Comparison of ENCODE assay signal across 2 cellular contexts in genomic region chr19:55095260-55096060, GRCh38.
TF ChIP-seq lines count a peak whose summit lies in the region.

No MANE protein-coding gene starts in this region.

TF ChIP-seq in HEK293T, 16 proteins besides CTCF, POLR2A, EP300 and RAD21:
- TF ChIP-seq FOXK2 (IDR thresholded peaks at IDR 0.05) = no peak
- TF ChIP-seq LEF1 (IDR thresholded peaks at IDR 0.05; ENCODE audit: borderline replicate concordance) = no peak
- no peak for TF ChIP-seq HDGF (IDR thresholded peaks at IDR 0.05; ENCODE audit: borderline replicate concordance)

TF ChIP-seq in GM12878, 131 proteins besides CTCF, POLR2A, EP300 and RAD21:
- TF ChIP-seq SIX5 (IDR thresholded peaks at IDR 0.05; ENCODE audit: low read depth, low read length, severe bottlenecking) (peak; percentile 66), SRF (IDR thresholded peaks at IDR 0.05; ENCODE audit: low read depth in 2 of 2, low read length in 2 of 2) (0 out of 4 replicates have a peak, but pooled peaks of 1 of the 2 experiments have one; percentile 53), PBX3 (IDR thresholded peaks at IDR 0.05; ENCODE audit: insufficient replicate concordance, low read depth, low read length) (no peak), HCFC1 (IDR thresholded peaks at IDR 0.05; ENCODE audit: low read length) (peak; percentile 45; the same call in 1 of the 2 replicates), MTA3 (IDR thresholded peaks at IDR 0.05; ENCODE audit: borderline replicate concordance, low read length) (no peak)
- TF ChIP-seq, protein P1, sequence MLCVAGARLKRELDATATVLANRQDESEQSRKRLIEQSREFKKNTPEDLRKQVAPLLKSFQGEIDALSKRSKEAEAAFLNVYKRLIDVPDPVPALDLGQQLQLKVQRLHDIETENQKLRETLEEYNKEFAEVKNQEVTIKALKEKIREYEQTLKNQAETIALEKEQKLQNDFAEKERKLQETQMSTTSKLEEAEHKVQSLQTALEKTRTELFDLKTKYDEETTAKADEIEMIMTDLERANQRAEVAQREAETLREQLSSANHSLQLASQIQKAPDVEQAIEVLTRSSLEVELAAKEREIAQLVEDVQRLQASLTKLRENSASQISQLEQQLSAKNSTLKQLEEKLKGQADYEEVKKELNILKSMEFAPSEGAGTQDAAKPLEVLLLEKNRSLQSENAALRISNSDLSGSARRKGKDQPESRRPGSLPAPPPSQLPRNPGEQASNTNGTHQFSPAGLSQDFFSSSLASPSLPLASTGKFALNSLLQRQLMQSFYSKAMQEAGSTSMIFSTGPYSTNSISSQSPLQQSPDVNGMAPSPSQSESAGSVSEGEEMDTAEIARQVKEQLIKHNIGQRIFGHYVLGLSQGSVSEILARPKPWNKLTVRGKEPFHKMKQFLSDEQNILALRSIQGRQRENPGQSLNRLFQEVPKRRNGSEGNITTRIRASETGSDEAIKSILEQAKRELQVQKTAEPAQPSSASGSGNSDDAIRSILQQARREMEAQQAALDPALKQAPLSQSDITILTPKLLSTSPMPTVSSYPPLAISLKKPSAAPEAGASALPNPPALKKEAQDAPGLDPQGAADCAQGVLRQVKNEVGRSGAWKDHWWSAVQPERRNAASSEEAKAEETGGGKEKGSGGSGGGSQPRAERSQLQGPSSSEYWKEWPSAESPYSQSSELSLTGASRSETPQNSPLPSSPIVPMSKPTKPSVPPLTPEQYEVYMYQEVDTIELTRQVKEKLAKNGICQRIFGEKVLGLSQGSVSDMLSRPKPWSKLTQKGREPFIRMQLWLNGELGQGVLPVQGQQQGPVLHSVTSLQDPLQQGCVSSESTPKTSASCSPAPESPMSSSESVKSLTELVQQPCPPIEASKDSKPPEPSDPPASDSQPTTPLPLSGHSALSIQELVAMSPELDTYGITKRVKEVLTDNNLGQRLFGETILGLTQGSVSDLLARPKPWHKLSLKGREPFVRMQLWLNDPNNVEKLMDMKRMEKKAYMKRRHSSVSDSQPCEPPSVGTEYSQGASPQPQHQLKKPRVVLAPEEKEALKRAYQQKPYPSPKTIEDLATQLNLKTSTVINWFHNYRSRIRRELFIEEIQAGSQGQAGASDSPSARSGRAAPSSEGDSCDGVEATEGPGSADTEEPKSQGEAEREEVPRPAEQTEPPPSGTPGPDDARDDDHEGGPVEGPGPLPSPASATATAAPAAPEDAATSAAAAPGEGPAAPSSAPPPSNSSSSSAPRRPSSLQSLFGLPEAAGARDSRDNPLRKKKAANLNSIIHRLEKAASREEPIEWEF (IDR thresholded peaks at IDR 0.05; ENCODE audit: insufficient replicate concordance, low read depth, low read length) = no peak
